8 cellular contexts compared by ENCODE assay signal in the genomic region with DNA sequence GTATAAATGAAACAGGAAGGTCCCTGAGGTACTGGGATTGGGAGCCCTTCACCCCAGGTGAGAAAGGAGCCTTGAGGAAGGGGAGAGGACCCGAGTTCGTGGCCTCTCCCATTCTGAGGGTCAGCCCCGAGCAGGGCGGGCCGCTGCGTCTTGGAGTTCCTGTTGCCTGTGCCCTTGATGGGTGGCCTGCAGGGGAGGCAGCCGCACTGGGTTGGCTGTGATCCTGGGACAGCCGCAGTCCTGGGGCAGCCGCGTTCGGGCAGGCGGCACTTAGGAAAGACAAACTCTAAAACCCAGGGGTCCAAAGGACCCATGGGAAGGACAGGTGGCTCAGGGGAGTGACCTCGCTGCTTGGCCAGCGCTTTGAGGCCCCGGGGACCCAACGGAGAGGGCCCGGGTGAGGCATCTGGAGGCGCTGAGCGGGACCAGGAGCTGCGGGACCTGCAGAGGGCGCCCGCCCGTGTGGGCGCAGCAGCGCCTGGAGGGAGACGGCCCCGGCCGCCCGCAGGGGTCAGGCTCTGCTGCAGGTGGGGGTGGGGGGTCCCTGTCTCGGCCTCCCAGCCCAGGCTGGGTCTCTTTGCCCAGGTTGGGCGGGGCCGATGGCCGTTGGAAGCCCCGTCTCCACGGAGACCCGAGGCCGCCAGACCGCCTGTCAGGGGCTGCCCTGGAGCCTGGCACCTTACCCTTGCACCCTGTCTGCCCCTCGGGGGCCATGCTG.
DNase-seq lines count a peak whose midpoint lies in the region; ATAC-seq and TF ChIP-seq lines count a peak whose summit lies in the region.

No MANE protein-coding gene starts in this region.

- H3K4me1 ChIP-seq in HUES48 (ENCODE audit: control insufficient read depth, insufficient read depth, low read length) (peaks cover 9% of the 10 kb centered on the region; the same call in 1 of the 2 replicates), psoas muscle (no peaks in the 10 kb centered on the region)

- H3K27me3 ChIP-seq in HUES48 (ENCODE audit: control insufficient read depth, insufficient read depth, low read length) (no peaks in the 10 kb centered on the region), psoas muscle (ENCODE audit: insufficient read depth in 3 of 3, low read length in 2 of 3) (peaks cover 0 to 7% (median 4%) of the 10 kb centered on the region in 3 donors)

- ATAC-seq in psoas muscle, result peak; percentile 52 to 83 (median 74)

- no peak overlapping the region for H3K27ac ChIP-seq in HUES48 (ENCODE audit: low read depth, low read length)
- no peak overlapping the region for H3K27ac ChIP-seq in psoas muscle

- intact Hi-C loops in psoas muscle (cut with DNase I), result no loop called here

- DNase-seq in AG04449 (ENCODE audit: low read depth, low spot score), result no peak
- peak; percentile 47 for DNase-seq in activated T-cell treated with anti-CD3 and anti-CD28 coated beads, Interleukin-2, amount 50 U/mL, for 1 hour
- DNase-seq in glomerular visceral epithelial cell (ENCODE audit: extremely low spot score), result peak; percentile 11
- DNase-seq in psoas muscle, result peak; percentile 55 to 64
- no peak for DNase-seq in DMS79 treated with DMSO at 0.1 percent for 48 hours (lab: John Stamatoyannopoulos, UW)
- DNase-seq in NCI-H2029 (lab: John Stamatoyannopoulos, UW), result no peak
- DNase-seq in HT-29 (ENCODE audit: low spot score), result no peak

- CTCF ChIA-PET in AG04449 (lab: Yijun Ruan, JAX), result interaction anchor here (0.6 to 1.5 kb wide), 4 partner anchors 9 to 373 kb away, joined by 3 to 4 read pairs (median 4); no protein-coding TSS in a partner anchor

- 16 to 25% (median 24%) methylated on average over 23 to 39 of the region's 39 CpGs for WGBS in psoas muscle, 3 donors

- TF ChIP-seq CTCF in AG04449 (IDR thresholded peaks at IDR 0.05; ENCODE audit: insufficient read depth, low read length, missing control alignments), result peak; percentile 75
- TF ChIP-seq CTCF in psoas muscle (IDR thresholded peaks at IDR 0.05), result peak; percentile 42

- no peak overlapping the region for H3K9ac ChIP-seq in HUES48 (ENCODE audit: low read depth, low read length)

- H3K4me3 ChIP-seq in AG04449 (ENCODE audit: low read depth, low read length) (0 out of 2 replicates have a peak overlapping the region, but pooled peaks have one; percentile 6), HUES48 (ENCODE audit: low read depth, low read length) (peak overlapping the region; percentile 51), psoas muscle (peak overlapping the region; percentile 48)

- H3K9me3 ChIP-seq in HUES48 (ENCODE audit: control insufficient read depth, insufficient read depth, low read length), result no peaks in the 10 kb centered on the region
- no peaks in the 10 kb centered on the region for H3K9me3 ChIP-seq in psoas muscle

- POLR2A ChIA-PET in AG04449 (lab: Yijun Ruan, JAX), result interaction anchor here (0.5 kb wide), 1 partner anchor 305 kb away, joined by 3 read pairs; no protein-coding TSS in a partner anchor

- H3K36me3 ChIP-seq in HUES48 (ENCODE audit: control insufficient read depth, insufficient read depth, low read length) (no peaks in the 10 kb centered on the region), psoas muscle (ENCODE audit: insufficient read depth in 1 of 2, low read depth in 1 of 2) (no peaks in the 10 kb centered on the region)

Comparison
In these comparisons a context has a peak if more than half of its experiments do, and no peak if none do; other contexts are left out.
1. DNase-seq: peak in activated T-cell treated with anti-CD3 and anti-CD28 coated beads, Interleukin-2, amount 50 U/mL, for 1 hour (single experiment), glomerular visceral epithelial cell (single experiment) and psoas muscle (2 of 2); none in AG04449 (single experiment), DMS79 treated with DMSO at 0.1 percent for 48 hours (single experiment), NCI-H2029 (single experiment) and HT-29 (single experiment).
2. Peak in every context shown above with its lines, with median percentiles within 50 percentile points of each other: H3K4me3 ChIP-seq.